In the genomic region with DNA sequence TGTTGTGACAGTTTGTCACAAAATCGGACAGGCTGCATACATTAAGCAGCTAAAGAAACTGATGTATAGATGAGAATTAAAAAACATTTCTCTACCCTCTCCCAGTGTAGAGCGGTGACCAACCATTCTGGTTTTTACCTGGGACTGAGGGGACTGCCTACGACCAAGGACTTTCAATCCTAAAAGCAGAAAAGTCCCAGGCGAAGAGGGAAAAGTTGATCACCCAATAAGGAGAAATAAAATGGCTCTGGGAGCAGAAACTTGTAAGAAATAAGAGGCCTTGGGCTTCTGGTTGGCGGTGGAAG, we compare ENCODE assay signal across 1 cellular context.
TF ChIP-seq lines count a peak whose summit lies in the region.

No MANE protein-coding gene starts in this region.

TF ChIP-seq in GM23338, 12 proteins besides CTCF, POLR2A, EP300 and RAD21:
- TF ChIP-seq EZH2phosphoT487 (IDR thresholded peaks at IDR 0.05; ENCODE audit: unreplicated experiment), result no peak
- TF ChIP-seq EZH2 (IDR thresholded peaks at IDR 0.05; ENCODE audit: low read depth, unreplicated experiment), result no peak
- no peak for TF ChIP-seq ZNF331 (CRISPR knock-in tag; IDR thresholded peaks at IDR 0.05; ENCODE audit: low read depth)
- no peak for TF ChIP-seq POLR2AphosphoS5 (IDR thresholded peaks at IDR 0.05; ENCODE audit: low read depth)
- no peak for TF ChIP-seq STAT1 (IDR thresholded peaks at IDR 0.05; ENCODE audit: unreplicated experiment)
- TF ChIP-seq JUNB (IDR thresholded peaks at IDR 0.05; ENCODE audit: unreplicated experiment), result no peak
- TF ChIP-seq NANOG (IDR thresholded peaks at IDR 0.05; ENCODE audit: borderline replicate concordance), result no peak
- TF ChIP-seq CREB1 (CRISPR knock-in tag; IDR thresholded peaks at IDR 0.05; ENCODE audit: low read depth), result no peak
- TF ChIP-seq ZNF114 (CRISPR knock-in tag; IDR thresholded peaks at IDR 0.05), result no peak
- TF ChIP-seq, protein P1, sequence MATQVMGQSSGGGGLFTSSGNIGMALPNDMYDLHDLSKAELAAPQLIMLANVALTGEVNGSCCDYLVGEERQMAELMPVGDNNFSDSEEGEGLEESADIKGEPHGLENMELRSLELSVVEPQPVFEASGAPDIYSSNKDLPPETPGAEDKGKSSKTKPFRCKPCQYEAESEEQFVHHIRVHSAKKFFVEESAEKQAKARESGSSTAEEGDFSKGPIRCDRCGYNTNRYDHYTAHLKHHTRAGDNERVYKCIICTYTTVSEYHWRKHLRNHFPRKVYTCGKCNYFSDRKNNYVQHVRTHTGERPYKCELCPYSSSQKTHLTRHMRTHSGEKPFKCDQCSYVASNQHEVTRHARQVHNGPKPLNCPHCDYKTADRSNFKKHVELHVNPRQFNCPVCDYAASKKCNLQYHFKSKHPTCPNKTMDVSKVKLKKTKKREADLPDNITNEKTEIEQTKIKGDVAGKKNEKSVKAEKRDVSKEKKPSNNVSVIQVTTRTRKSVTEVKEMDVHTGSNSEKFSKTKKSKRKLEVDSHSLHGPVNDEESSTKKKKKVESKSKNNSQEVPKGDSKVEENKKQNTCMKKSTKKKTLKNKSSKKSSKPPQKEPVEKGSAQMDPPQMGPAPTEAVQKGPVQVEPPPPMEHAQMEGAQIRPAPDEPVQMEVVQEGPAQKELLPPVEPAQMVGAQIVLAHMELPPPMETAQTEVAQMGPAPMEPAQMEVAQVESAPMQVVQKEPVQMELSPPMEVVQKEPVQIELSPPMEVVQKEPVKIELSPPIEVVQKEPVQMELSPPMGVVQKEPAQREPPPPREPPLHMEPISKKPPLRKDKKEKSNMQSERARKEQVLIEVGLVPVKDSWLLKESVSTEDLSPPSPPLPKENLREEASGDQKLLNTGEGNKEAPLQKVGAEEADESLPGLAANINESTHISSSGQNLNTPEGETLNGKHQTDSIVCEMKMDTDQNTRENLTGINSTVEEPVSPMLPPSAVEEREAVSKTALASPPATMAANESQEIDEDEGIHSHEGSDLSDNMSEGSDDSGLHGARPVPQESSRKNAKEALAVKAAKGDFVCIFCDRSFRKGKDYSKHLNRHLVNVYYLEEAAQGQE (IDR thresholded peaks at IDR 0.05; ENCODE audit: unreplicated experiment), result no peak
- TF ChIP-seq, protein P2, sequence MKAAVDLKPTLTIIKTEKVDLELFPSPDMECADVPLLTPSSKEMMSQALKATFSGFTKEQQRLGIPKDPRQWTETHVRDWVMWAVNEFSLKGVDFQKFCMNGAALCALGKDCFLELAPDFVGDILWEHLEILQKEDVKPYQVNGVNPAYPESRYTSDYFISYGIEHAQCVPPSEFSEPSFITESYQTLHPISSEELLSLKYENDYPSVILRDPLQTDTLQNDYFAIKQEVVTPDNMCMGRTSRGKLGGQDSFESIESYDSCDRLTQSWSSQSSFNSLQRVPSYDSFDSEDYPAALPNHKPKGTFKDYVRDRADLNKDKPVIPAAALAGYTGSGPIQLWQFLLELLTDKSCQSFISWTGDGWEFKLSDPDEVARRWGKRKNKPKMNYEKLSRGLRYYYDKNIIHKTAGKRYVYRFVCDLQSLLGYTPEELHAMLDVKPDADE (IDR thresholded peaks at IDR 0.05), result no peak
- TF ChIP-seq, protein P3, sequence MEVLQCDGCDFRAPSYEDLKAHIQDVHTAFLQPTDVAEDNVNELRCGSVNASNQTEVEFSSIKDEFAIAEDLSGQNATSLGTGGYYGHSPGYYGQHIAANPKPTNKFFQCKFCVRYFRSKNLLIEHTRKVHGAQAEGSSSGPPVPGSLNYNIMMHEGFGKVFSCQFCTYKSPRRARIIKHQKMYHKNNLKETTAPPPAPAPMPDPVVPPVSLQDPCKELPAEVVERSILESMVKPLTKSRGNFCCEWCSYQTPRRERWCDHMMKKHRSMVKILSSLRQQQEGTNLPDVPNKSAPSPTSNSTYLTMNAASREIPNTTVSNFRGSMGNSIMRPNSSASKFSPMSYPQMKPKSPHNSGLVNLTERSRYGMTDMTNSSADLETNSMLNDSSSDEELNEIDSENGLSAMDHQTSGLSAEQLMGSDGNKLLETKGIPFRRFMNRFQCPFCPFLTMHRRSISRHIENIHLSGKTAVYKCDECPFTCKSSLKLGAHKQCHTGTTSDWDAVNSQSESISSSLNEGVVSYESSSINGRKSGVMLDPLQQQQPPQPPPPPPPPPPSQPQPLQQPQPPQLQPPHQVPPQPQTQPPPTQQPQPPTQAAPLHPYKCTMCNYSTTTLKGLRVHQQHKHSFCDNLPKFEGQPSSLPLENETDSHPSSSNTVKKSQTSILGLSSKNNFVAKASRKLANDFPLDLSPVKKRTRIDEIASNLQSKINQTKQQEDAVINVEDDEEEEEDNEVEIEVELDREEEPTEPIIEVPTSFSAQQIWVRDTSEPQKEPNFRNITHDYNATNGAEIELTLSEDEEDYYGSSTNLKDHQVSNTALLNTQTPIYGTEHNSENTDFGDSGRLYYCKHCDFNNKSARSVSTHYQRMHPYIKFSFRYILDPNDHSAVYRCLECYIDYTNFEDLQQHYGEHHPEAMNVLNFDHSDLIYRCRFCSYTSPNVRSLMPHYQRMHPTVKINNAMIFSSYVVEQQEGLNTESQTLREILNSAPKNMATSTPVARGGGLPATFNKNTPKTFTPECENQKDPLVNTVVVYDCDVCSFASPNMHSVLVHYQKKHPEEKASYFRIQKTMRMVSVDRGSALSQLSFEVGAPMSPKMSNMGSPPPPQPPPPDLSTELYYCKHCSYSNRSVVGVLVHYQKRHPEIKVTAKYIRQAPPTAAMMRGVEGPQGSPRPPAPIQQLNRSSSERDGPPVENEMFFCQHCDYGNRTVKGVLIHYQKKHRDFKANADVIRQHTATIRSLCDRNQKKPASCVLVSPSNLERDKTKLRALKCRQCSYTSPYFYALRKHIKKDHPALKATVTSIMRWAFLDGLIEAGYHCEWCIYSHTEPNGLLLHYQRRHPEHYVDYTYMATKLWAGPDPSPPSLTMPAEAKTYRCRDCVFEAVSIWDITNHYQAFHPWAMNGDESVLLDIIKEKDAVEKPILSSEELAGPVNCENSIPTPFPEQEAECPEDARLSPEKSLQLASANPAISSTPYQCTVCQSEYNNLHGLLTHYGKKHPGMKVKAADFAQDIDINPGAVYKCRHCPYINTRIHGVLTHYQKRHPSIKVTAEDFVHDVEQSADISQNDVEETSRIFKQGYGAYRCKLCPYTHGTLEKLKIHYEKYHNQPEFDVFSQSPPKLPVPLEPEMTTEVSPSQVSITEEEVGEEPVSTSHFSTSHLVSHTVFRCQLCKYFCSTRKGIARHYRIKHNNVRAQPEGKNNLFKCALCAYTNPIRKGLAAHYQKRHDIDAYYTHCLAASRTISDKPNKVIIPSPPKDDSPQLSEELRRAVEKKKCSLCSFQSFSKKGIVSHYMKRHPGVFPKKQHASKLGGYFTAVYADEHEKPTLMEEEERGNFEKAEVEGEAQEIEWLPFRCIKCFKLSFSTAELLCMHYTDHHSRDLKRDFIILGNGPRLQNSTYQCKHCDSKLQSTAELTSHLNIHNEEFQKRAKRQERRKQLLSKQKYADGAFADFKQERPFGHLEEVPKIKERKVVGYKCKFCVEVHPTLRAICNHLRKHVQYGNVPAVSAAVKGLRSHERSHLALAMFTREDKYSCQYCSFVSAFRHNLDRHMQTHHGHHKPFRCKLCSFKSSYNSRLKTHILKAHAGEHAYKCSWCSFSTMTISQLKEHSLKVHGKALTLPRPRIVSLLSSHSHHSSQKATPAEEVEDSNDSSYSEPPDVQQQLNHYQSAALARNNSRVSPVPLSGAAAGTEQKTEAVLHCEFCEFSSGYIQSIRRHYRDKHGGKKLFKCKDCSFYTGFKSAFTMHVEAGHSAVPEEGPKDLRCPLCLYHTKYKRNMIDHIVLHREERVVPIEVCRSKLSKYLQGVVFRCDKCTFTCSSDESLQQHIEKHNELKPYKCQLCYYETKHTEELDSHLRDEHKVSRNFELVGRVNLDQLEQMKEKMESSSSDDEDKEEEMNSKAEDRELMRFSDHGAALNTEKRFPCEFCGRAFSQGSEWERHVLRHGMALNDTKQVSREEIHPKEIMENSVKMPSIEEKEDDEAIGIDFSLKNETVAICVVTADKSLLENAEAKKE (CRISPR knock-in tag; IDR thresholded peaks at IDR 0.05), result no peak
